ENCODE assay signal across 31 cellular contexts in genomic region chr12:108899145-108899544, GRCh38. TPM values are rescaled to one million over a fixed set of nuclear protein-coding genes. Genes with fewer than 3 reads are reported as not detected.
"Had no signal": no experiment of that assay in that cellular context is flagged by ENCODE, and none has a peak within 500 bp of the region (broad histone marks: within the 10 kb centered on the region; RNA-seq: fewer than 3 reads in every experiment).

No MANE protein-coding gene starts in this region.

- H3K4me1 ChIP-seq: stomach, suprapubic skin, testis, thyroid gland, tibial artery, tibial nerve, transverse colon, upper lobe of right lung, uterus, vagina had no signal

- H3K9me3 ChIP-seq: stomach, suprapubic skin, testis, thoracic aorta, thyroid gland, tibial artery, tibial nerve, transverse colon, upper lobe of left lung, upper lobe of right lung, uterus, vagina had no signal

- DNase-seq: stimulated activated CD4-positive, alpha-beta T cell treated with anti-CD3 and anti-CD28 coated beads, Interleukin-2, amount 100 ng/mL, for 48 hours; stimulated activated CD4-positive, alpha-beta T cell treated with anti-CD3 and anti-CD28 coated beads, Interleukin-4, amount 100 ng/mL, for 1 hour; stimulated activated CD4-positive, alpha-beta T cell treated with anti-CD3 and anti-CD28 coated beads, Interleukin-4, amount 100 ng/mL, for 24 hours; stimulated activated CD4-positive, alpha-beta T cell treated with anti-CD3 and anti-CD28 coated beads, Interleukin-4, amount 100 ng/mL, for 4 hours; stimulated activated CD8-positive, alpha-beta memory T cell treated with anti-CD3 and anti-CD28 coated beads, Interleukin-4, amount 100 ng/mL, for 48 hours; stimulated activated naive B cell treated with anti-CD40 and anti-IgM and Interleukin-4, amounts not matched to agents 10 μg/mL and 1 μg/mL and 100 μg/mL, for 72 hours; stimulated activated naive CD4-positive, alpha-beta T cell; stimulated activated naive CD4-positive, alpha-beta T cell treated with Interleukin-2 at 50 U/mL for 16 hours; stimulated activated naive CD8-positive, alpha-beta T cell treated with anti-CD3 and anti-CD28 coated beads, Interleukin-15, amount 100 ng/mL, for 72 hours; stimulated activated naive CD8-positive, alpha-beta T cell treated with anti-CD3 and anti-CD28 coated beads, Interleukin-15, Interleukin-2, amounts not matched to agents 100 U/mL and 50 U/mL, for 24 hours; stomach; substantia nigra; testis; thyroid gland; tibial artery; transverse colon; trophoblast cell; upper lobe of left lung; upper lobe of right lung; uterus had no signal

- H3K27me3 ChIP-seq: testis, thyroid gland, tibial nerve, transverse colon, upper lobe of left lung, upper lobe of right lung, uterus, vagina had no signal

- H3K27ac ChIP-seq: stomach, suprapubic skin, testis, thoracic aorta, thyroid gland, tibial artery, tibial nerve, transverse colon, upper lobe of left lung, upper lobe of right lung, uterus, vagina had no signal

- ATAC-seq: stimulated activated effector memory CD8-positive, alpha-beta T cell treated with anti-CD3 and anti-CD28 coated beads, Interleukin-12 subunit alpha, Interleukin-12 subunit beta, amount 100 ng/mL, for 72 hours; stimulated activated memory B cell treated with anti-CD40 and anti-IgM and Interleukin-4, amounts not matched to agents 10 μg/mL and 1 μg/mL and 100 μg/mL, for 72 hours; stimulated activated naive B cell treated with anti-CD40 and anti-IgM and Interleukin-4, amounts not matched to agents 10 μg/mL and 1 μg/mL and 100 μg/mL, for 72 hours; stimulated activated naive CD8-positive, alpha-beta T cell treated with anti-CD3 and anti-CD28 coated beads, Interleukin-15, amount 100 ng/mL, for 72 hours; stimulated activated naive CD8-positive, alpha-beta T cell treated with anti-CD3 and anti-CD28 coated beads, Interleukin-15, Interleukin-2, amounts not matched to agents 100 U/mL and 50 U/mL, for 24 hours; upper lobe of right lung had no signal

- FAIRE-seq: urothelium cell line had no signal

- H3K4me3 ChIP-seq: stomach, suprapubic skin, testis, thoracic aorta, thyroid gland, tibial artery, tibial nerve, transverse colon, upper lobe of left lung, upper lobe of right lung, uterus, vagina had no signal

- H3K36me3 ChIP-seq: stomach, suprapubic skin, thoracic aorta, thyroid gland, tibial artery, tibial nerve, transverse colon, upper lobe of left lung, upper lobe of right lung, uterus, vagina had no signal

RNA-seq across cellular contexts. Expression of gene DAO, which starts 19.3 kb away (rescaled TPM):
- total RNA-seq: stomach, subcutaneous adipose tissue, suprapubic skin, temporal lobe, thoracic aorta, thyroid gland, tibial nerve, upper lobe of left lung, ureter, urinary bladder, uterus, vagina had no signal
- polyA plus RNA-seq: stomach, urinary bladder had no signal
